ENCODE assay signal across 1 cellular context in genomic region chr1:42192106-42192505, GRCh38.
TF ChIP-seq lines count a peak whose summit lies in the region.

No MANE protein-coding gene starts in this region.

TF ChIP-seq in GM23338, 12 proteins besides CTCF, POLR2A, EP300 and RAD21 (continued from another document):
- TF ChIP-seq REST (IDR thresholded peaks at IDR 0.05; ENCODE audit: unreplicated experiment) (no peak), EZH2phosphoT487 (IDR thresholded peaks at IDR 0.05; ENCODE audit: unreplicated experiment) (no peak), ZNF462 (CRISPR knock-in tag; IDR thresholded peaks at IDR 0.05) (no peak), ZNF114 (CRISPR knock-in tag; IDR thresholded peaks at IDR 0.05) (no peak), JUNB (IDR thresholded peaks at IDR 0.05; ENCODE audit: unreplicated experiment) (no peak), POLR2AphosphoS5 (IDR thresholded peaks at IDR 0.05; ENCODE audit: low read depth) (no peak), STAT1 (IDR thresholded peaks at IDR 0.05; ENCODE audit: unreplicated experiment) (no peak), NANOG (IDR thresholded peaks at IDR 0.05; ENCODE audit: borderline replicate concordance) (no peak), ZNF331 (CRISPR knock-in tag; IDR thresholded peaks at IDR 0.05; ENCODE audit: low read depth) (no peak)
- TF ChIP-seq, protein P1, sequence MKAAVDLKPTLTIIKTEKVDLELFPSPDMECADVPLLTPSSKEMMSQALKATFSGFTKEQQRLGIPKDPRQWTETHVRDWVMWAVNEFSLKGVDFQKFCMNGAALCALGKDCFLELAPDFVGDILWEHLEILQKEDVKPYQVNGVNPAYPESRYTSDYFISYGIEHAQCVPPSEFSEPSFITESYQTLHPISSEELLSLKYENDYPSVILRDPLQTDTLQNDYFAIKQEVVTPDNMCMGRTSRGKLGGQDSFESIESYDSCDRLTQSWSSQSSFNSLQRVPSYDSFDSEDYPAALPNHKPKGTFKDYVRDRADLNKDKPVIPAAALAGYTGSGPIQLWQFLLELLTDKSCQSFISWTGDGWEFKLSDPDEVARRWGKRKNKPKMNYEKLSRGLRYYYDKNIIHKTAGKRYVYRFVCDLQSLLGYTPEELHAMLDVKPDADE (IDR thresholded peaks at IDR 0.05): no peak
